ENCODE assay signal across 1 cellular context in the genomic region with DNA sequence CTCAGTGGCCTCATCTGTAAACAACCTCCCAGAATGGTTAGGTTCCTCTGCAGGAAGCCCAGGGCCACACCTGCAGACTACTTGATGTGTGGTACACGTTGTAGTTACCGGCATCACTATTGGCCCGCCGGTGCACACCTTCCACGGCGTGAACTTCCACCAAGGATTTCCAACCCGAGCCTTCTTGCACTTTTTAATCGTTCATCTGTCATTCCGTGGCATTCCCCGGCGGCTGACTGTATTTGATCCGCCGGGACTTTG.
TF ChIP-seq lines count a peak whose summit lies in the region.

No MANE protein-coding gene starts in this region.

TF ChIP-seq in endothelial cell of umbilical vein, 7 proteins besides CTCF, POLR2A, EP300 and RAD21 (continued from another document):
- TF ChIP-seq, protein P1, sequence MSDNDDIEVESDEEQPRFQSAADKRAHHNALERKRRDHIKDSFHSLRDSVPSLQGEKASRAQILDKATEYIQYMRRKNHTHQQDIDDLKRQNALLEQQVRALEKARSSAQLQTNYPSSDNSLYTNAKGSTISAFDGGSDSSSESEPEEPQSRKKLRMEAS (IDR thresholded peaks at IDR 0.05; ENCODE audit: insufficient read depth, insufficient read length) = no peak
